ENCODE assay signal across 8 cellular contexts in genomic region chr2:177265386-177265690, GRCh38. TPM values are rescaled to one million over a fixed set of nuclear protein-coding genes. Genes with fewer than 3 reads are reported as not detected.
DNase-seq lines count a peak whose midpoint lies in the region; ATAC-seq and TF ChIP-seq lines count a peak whose summit lies in the region.

No MANE protein-coding gene starts in this region.

- H3K4me1 Mint-ChIP-seq in natural killer cell treated with Interleukin-12 subunit alpha and Interleukin-12 subunit beta and Interleukin-15 and Interleukin-18, amount 100 ng/mL, for 72 hours (ENCODE audit: low read depth in 2 of 2): peaks cover 31 to 41% of the 10 kb centered on the region in 2 donors

- DNase-seq in activated effector memory CD4-positive, alpha-beta T cell treated with anti-CD3 and anti-CD28 coated beads, Interleukin-2, amount 50 U/mL, for 16 hours: peak; percentile 78
- DNase-seq in activated effector memory CD4-positive, alpha-beta T cell treated with Interleukin-2 at 50 U/mL for 16 hours: no peak
- no peak for DNase-seq in esophagus muscularis mucosa (ENCODE audit: extremely low spot score)
- DNase-seq in natural killer cell treated with Interleukin-12 subunit alpha and Interleukin-12 subunit beta and Interleukin-15 and Interleukin-18, amount 100 ng/mL, for 72 hours (ENCODE audit: low spot score): peak; percentile 71
- DNase-seq in NCI-H748 (lab: John Stamatoyannopoulos, UW; ENCODE audit: unreplicated experiment): no peak

- no peak for TF ChIP-seq EP300 in esophagus muscularis mucosa (IDR thresholded peaks at IDR 0.05)

- peaks cover 30 to 38% (median 34%) of the 10 kb centered on the region in 4 donors for H3K4me1 ChIP-seq in esophagus muscularis mucosa

- H3K27ac ChIP-seq in VCaP: peak overlapping the region; percentile 94
- H3K27ac ChIP-seq in esophagus muscularis mucosa (replicated peaks in 1 of 4): peak overlapping the region; percentile 99 to 100 (median 100)

- TF ChIP-seq POLR2A in esophagus muscularis mucosa (IDR thresholded peaks at IDR 0.05; ENCODE audit: low read depth): no peak

- ATAC-seq in HG03196 (IDR thresholded peaks at IDR 0.05; ENCODE audit: unreplicated experiment) (peak; percentile 5), HG03469 (IDR thresholded peaks at IDR 0.05; ENCODE audit: unreplicated experiment) (no peak)
- ATAC-seq in natural killer cell treated with Interleukin-12 subunit alpha and Interleukin-12 subunit beta and Interleukin-15 and Interleukin-18, amount 100 ng/mL, for 72 hours: no peak

- H3K27ac Mint-ChIP-seq in natural killer cell treated with Interleukin-12 subunit alpha and Interleukin-12 subunit beta and Interleukin-15 and Interleukin-18, amount 100 ng/mL, for 72 hours: peak overlapping the region; percentile 98

- TF ChIP-seq CTCF in VCaP (conservative IDR thresholded peaks at IDR 0.05) (peak; percentile 48), esophagus muscularis mucosa (IDR thresholded peaks at IDR 0.05) (peak; percentile 24 to 49 (median 39))

- no peaks in the 10 kb centered on the region for H3K27me3 ChIP-seq in esophagus muscularis mucosa

- intact Hi-C loops in esophagus muscularis mucosa (cut with DNase I): loop anchor here (1.0 to 2.0 kb wide), 3 partner anchors 53 to 101 kb away; partner anchors contain the start of gene HNRNPA3

- peaks cover 12% of the 10 kb centered on the region for H3K36me3 Mint-ChIP-seq in natural killer cell treated with Interleukin-12 subunit alpha and Interleukin-12 subunit beta and Interleukin-15 and Interleukin-18, amount 100 ng/mL, for 72 hours

- no peaks in the 10 kb centered on the region for H3K27me3 Mint-ChIP-seq in natural killer cell treated with Interleukin-12 subunit alpha and Interleukin-12 subunit beta and Interleukin-15 and Interleukin-18, amount 100 ng/mL, for 72 hours

- H3K9me3 Mint-ChIP-seq in natural killer cell treated with Interleukin-12 subunit alpha and Interleukin-12 subunit beta and Interleukin-15 and Interleukin-18, amount 100 ng/mL, for 72 hours: no peaks in the 10 kb centered on the region

- peak overlapping the region; percentile 91 for H3K4me3 Mint-ChIP-seq in natural killer cell treated with Interleukin-12 subunit alpha and Interleukin-12 subunit beta and Interleukin-15 and Interleukin-18, amount 100 ng/mL, for 72 hours

- H3K36me3 ChIP-seq in esophagus muscularis mucosa: no peaks in the 10 kb centered on the region

- 1% methylated on average over 11 of the region's 11 CpGs for WGBS in esophagus muscularis mucosa

- H3K9me3 ChIP-seq in esophagus muscularis mucosa: no peaks in the 10 kb centered on the region

- H3K4me3 ChIP-seq in esophagus muscularis mucosa: peak overlapping the region; percentile 92 to 100 (median 96)

RNA-seq across cellular contexts. Expression of gene NFE2L2, which starts 0.8 kb away (rescaled TPM):
- 100 to 1,000 TPM in 1 of 4 donors, 10 to 100 TPM in 3; 62.0 to 115 (median 72.3) TPM for total RNA-seq in esophagus muscularis mucosa
- 10 to 100 TPM; 71.2 to 96.6 TPM for total RNA-seq in natural killer cell treated with Interleukin-12 subunit alpha and Interleukin-12 subunit beta and Interleukin-15 and Interleukin-18, amount 100 ng/mL, for 72 hours

RNA-seq across cellular contexts. Expression of gene HNRNPA3, which starts 52.7 kb away (rescaled TPM):
- 10 to 100 TPM; 59.2 to 72.3 (median 64.3) TPM for total RNA-seq in esophagus muscularis mucosa
- 100 to 1,000 TPM; 170 to 282 TPM for total RNA-seq in natural killer cell treated with Interleukin-12 subunit alpha and Interleukin-12 subunit beta and Interleukin-15 and Interleukin-18, amount 100 ng/mL, for 72 hours

Comparison
In these comparisons a context has a peak if more than half of its experiments do, and no peak if none do; other contexts are left out.
1. DNase-seq: peak in activated effector memory CD4-positive, alpha-beta T cell treated with anti-CD3 and anti-CD28 coated beads, Interleukin-2, amount 50 U/mL, for 16 hours (single experiment) and natural killer cell treated with Interleukin-12 subunit alpha and Interleukin-12 subunit beta and Interleukin-15 and Interleukin-18, amount 100 ng/mL, for 72 hours (single experiment); none in activated effector memory CD4-positive, alpha-beta T cell treated with Interleukin-2 at 50 U/mL for 16 hours (single experiment), esophagus muscularis mucosa (single experiment) and NCI-H748 (single experiment).